ENCODE assay signal across 11 cellular contexts in genomic region chr10:59970396-59971368, GRCh38.
DNase-seq lines count a peak whose midpoint lies in the region; ATAC-seq and TF ChIP-seq lines count a peak whose summit lies in the region.
"Had no signal": no experiment of that assay in that cellular context is flagged by ENCODE, and none has a peak within 500 bp of the region (broad histone marks: within the 10 kb centered on the region; RNA-seq: fewer than 3 reads in every experiment).

No MANE protein-coding gene starts in this region.

- no peak overlapping the region for H2BK120ac ChIP-seq in neuronal stem cell (ENCODE audit: low read depth, low read length)

- WGBS in body of pancreas, 2 donors = 78 to 84% methylated on average over 5 of the region's 5 CpGs
- no CpG with 5 or more reads among the region's 5 CpGs for WGBS in neuronal stem cell (ENCODE audit: extremely low coverage in 2 of 2, insufficient read length in 2 of 2, insufficient replicate concordance in 1 of 2), 2 donors

- H3K9me3 ChIP-seq in body of pancreas (no peaks in the 10 kb centered on the region), neuronal stem cell (replicated peaks in 1 of 2; ENCODE audit: control insufficient read depth in 2 of 2, insufficient read depth in 1 of 2, low read depth in 1 of 2, low read length in 2 of 2) (no peaks in the 10 kb centered on the region), vagina (no peaks in the 10 kb centered on the region)
- H3K9me3 ChIP-seq: esophagus muscularis mucosa had no signal

- no peak overlapping the region for H2BK5ac ChIP-seq in neuronal stem cell (ENCODE audit: low read length)

- H2AFZ ChIP-seq in neuronal stem cell (ENCODE audit: low read length) = no peak overlapping the region

- H3K27me3 ChIP-seq in body of pancreas = no peaks in the 10 kb centered on the region
- H3K27me3 ChIP-seq in neuronal stem cell (ENCODE audit: control insufficient read depth in 3 of 3, insufficient read depth in 3 of 3, low read depth in 1 of 3, low read length in 3 of 3) = peaks cover 0 to 2% (median 0%) of the 10 kb centered on the region in 3 experiments
- no peaks in the 10 kb centered on the region for H3K27me3 ChIP-seq in vagina
- H3K27me3 ChIP-seq: esophagus muscularis mucosa had no signal

- H3K27ac ChIP-seq in body of pancreas (peak overlapping the region; percentile 16 to 69 (median 46)), neuronal stem cell (replicated peaks; ENCODE audit: low read length) (no peak overlapping the region), vagina (no peak overlapping the region)
- H3K27ac ChIP-seq: esophagus muscularis mucosa had no signal

- no peak overlapping the region for H3K9ac ChIP-seq in neuronal stem cell (ENCODE audit: low read depth, low read length, poor library complexity)

- H3K14ac ChIP-seq in neuronal stem cell (ENCODE audit: low read length) = no peak overlapping the region

- DNase-seq in body of pancreas (no peak), neuronal stem cell (ENCODE audit: low spot score) (no peak), vagina (ENCODE audit: extremely low spot score in 2 of 2) (no peak), NCI-H2081 treated with DMSO at 0.1 percent for 48 hours (lab: John Stamatoyannopoulos, UW) (no peak), mesenteric fat pad (ENCODE audit: low spot score) (no peak)
- DNase-seq: COR-L47, HFFc6 had no signal

- H2BK12ac ChIP-seq in neuronal stem cell (ENCODE audit: low read length) = no peak overlapping the region

- ATAC-seq in GM18498 (IDR thresholded peaks at IDR 0.05; ENCODE audit: unreplicated experiment) = peak; percentile 88
- ATAC-seq in GM21423 (IDR thresholded peaks at IDR 0.05; ENCODE audit: unreplicated experiment) = peak; percentile 81
- peak; percentile 67 for ATAC-seq in HG03175 (IDR thresholded peaks at IDR 0.05; ENCODE audit: unreplicated experiment)
- no peak for ATAC-seq in body of pancreas

- TF ChIP-seq CTCF in body of pancreas (IDR thresholded peaks at IDR 0.05) (no peak), vagina (IDR thresholded peaks at IDR 0.05) (no peak)

- H3K4me1 ChIP-seq in body of pancreas = peaks cover 26% of the 10 kb centered on the region
- H3K4me1 ChIP-seq in neuronal stem cell (ENCODE audit: control insufficient read depth in 2 of 2, insufficient read depth in 1 of 2, low read depth in 1 of 2, low read length in 2 of 2) = peaks cover 0 to 5% of the 10 kb centered on the region in 2 donors
- H3K4me1 ChIP-seq in vagina = peaks cover 7% of the 10 kb centered on the region

- no peak overlapping the region for H3K4me2 ChIP-seq in neuronal stem cell (ENCODE audit: insufficient read depth, low read length, poor library complexity, severe bottlenecking)

- TF ChIP-seq POLR2A in body of pancreas (IDR thresholded peaks at IDR 0.05) (no peak), vagina (IDR thresholded peaks at IDR 0.05) (no peak)

- H3K23ac ChIP-seq in neuronal stem cell (ENCODE audit: low read depth, low read length, poor library complexity) = no peak overlapping the region

- H3K36me3 ChIP-seq in body of pancreas (replicated peaks in 1 of 2; ENCODE audit: insufficient read depth in 1 of 2, low read depth in 2 of 2) (no peaks in the 10 kb centered on the region), neuronal stem cell (replicated peaks in 1 of 2; ENCODE audit: control insufficient read depth in 2 of 2, insufficient read depth in 2 of 2, low read length in 2 of 2) (no peaks in the 10 kb centered on the region), vagina (no peaks in the 10 kb centered on the region)
- H3K36me3 ChIP-seq: esophagus muscularis mucosa had no signal

- no peak overlapping the region for H3K4ac ChIP-seq in neuronal stem cell (ENCODE audit: low read length)

- intact Hi-C loops in body of pancreas (cut with DNase I) = no loop called here
- intact Hi-C loops in vagina (cut with DNase I) = no loop called here

- no peaks in the 10 kb centered on the region for H3K79me1 ChIP-seq in neuronal stem cell (ENCODE audit: low read depth, low read length)

- no peak overlapping the region for H2AK5ac ChIP-seq in neuronal stem cell (ENCODE audit: low read depth, low read length)

- no peak overlapping the region for H4K8ac ChIP-seq in neuronal stem cell (ENCODE audit: low read depth, low read length)

- H4K91ac ChIP-seq in neuronal stem cell (ENCODE audit: low read depth, low read length, poor library complexity) = no peak overlapping the region

- no peak overlapping the region for H2BK15ac ChIP-seq in neuronal stem cell (ENCODE audit: low read length)

- no peak overlapping the region for H3K4me3 ChIP-seq in body of pancreas
- H3K4me3 ChIP-seq in neuronal stem cell (ENCODE audit: low read length in 2 of 2) = no peak overlapping the region
- H3K4me3 ChIP-seq in vagina = no peak overlapping the region
- H3K4me3 ChIP-seq: esophagus muscularis mucosa had no signal

- H3K18ac ChIP-seq in neuronal stem cell (ENCODE audit: low read length) = no peak overlapping the region

Comparison
In these comparisons a context has a peak if more than half of its experiments do, and no peak if none do; other contexts are left out.
1. H3K27ac ChIP-seq: peak in body of pancreas (4 of 4); none in neuronal stem cell (single experiment) and vagina (single experiment).